In the genomic region with DNA sequence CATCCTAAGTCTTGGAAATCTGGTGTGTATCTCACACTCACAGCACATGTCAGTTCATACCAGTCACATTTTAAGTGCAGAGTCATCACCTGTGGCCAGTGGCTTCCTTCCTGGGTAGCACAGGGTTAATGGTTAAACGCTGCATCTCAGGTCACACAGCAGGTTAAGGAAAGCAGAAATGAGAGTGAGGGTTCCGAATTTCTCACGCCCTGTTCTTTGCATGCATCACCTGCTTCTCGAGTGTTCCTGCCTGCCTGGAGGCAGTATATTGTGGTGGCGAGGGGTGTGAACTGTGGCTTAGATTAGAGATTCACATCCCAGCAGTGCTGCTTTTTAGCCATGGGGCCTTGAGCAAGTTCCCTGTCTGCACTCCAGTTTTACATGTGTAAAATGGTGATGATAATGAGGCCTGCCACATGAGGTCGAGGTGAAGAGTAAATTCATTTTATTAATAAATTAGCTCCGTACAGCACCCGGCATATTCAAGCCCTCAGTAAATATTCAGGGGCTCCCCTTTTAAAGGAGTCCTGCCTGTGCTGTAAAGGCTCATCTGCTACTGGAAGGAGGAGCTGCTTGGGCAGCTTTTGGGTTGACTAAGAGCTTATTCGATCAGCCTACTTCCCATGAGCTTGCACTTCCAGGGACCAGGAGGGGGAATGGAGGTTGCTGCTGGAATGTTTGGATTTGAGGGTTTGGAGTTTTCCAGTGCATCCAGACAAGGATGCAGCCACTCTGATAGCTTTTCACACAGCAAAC, we compare ENCODE assay signal across 7 cellular contexts.
DNase-seq lines count a peak whose midpoint lies in the region; ATAC-seq lines count a peak whose summit lies in the region.

No MANE protein-coding gene starts in this region.

- no peak overlapping the region for H4K91ac ChIP-seq in neuronal stem cell (ENCODE audit: low read depth, low read length, poor library complexity)

- no peak overlapping the region for H3K27ac ChIP-seq in neuronal stem cell (replicated peaks; ENCODE audit: low read length)
- no peak overlapping the region for H3K27ac ChIP-seq in effector memory CD4-positive, alpha-beta T cell (ENCODE audit: insufficient read depth, low read length, poor library complexity, severe bottlenecking)

- no peak overlapping the region for H2BK15ac ChIP-seq in neuronal stem cell (ENCODE audit: low read length)

- peaks cover 0 to 69% of the 10 kb centered on the region in 2 donors for H3K36me3 ChIP-seq in neuronal stem cell (replicated peaks in 1 of 2; ENCODE audit: control insufficient read depth in 2 of 2, insufficient read depth in 2 of 2, low read length in 2 of 2)
- H3K36me3 ChIP-seq in effector memory CD4-positive, alpha-beta T cell (ENCODE audit: control insufficient read depth, insufficient read depth, low read length), result peaks cover 41% of the 10 kb centered on the region

- H2BK120ac ChIP-seq in neuronal stem cell (ENCODE audit: low read depth, low read length), result no peak overlapping the region

- no peaks in the 10 kb centered on the region for H3K27me3 Mint-ChIP-seq in T-helper 2 cell treated with Interferon-gamma antibody and Interleukin-4, amounts not matched to agents 5 μg/mL and 100 μg/mL, for 36 hours (ENCODE audit: low read depth)

- no peak overlapping the region for H2AFZ ChIP-seq in neuronal stem cell (ENCODE audit: low read length)

- ATAC-seq in GM19025 (IDR thresholded peaks at IDR 0.05; ENCODE audit: low read depth, unreplicated experiment) (peak; percentile 98), HG02759 (IDR thresholded peaks at IDR 0.05; ENCODE audit: unreplicated experiment) (peak; percentile 98)

- no peak overlapping the region for H3K9ac ChIP-seq in neuronal stem cell (ENCODE audit: low read depth, low read length, poor library complexity)

- H3K4me3 Mint-ChIP-seq in T-helper 2 cell treated with Interferon-gamma antibody and Interleukin-4, amounts not matched to agents 5 μg/mL and 100 μg/mL, for 36 hours, result no peak overlapping the region

- H3K14ac ChIP-seq in neuronal stem cell (ENCODE audit: low read length), result no peak overlapping the region

- no peak overlapping the region for H4K8ac ChIP-seq in neuronal stem cell (ENCODE audit: low read depth, low read length)

- peaks cover 0 to 3% of the 10 kb centered on the region in 2 donors for H3K4me1 ChIP-seq in neuronal stem cell (ENCODE audit: control insufficient read depth in 2 of 2, insufficient read depth in 1 of 2, low read depth in 1 of 2, low read length in 2 of 2)
- H3K4me1 ChIP-seq in effector memory CD4-positive, alpha-beta T cell (ENCODE audit: control insufficient read depth, insufficient read depth, low read length, poor library complexity, severe bottlenecking), result no peaks in the 10 kb centered on the region

- no peak overlapping the region for H3K4me2 ChIP-seq in neuronal stem cell (ENCODE audit: insufficient read depth, low read length, poor library complexity, severe bottlenecking)

- H2AK5ac ChIP-seq in neuronal stem cell (ENCODE audit: low read depth, low read length), result no peak overlapping the region

- no peak overlapping the region for H3K4ac ChIP-seq in neuronal stem cell (ENCODE audit: low read length)

- no peak overlapping the region for H3K4me3 ChIP-seq in neuronal stem cell (ENCODE audit: low read length in 2 of 2)
- no peak overlapping the region for H3K4me3 ChIP-seq in effector memory CD4-positive, alpha-beta T cell (ENCODE audit: insufficient read depth, low read depth, low read length, poor library complexity, severe bottlenecking)

- DNase-seq in NCI-H345 treated with DMSO at 0.1 percent for 48 hours (lab: John Stamatoyannopoulos, UW; ENCODE audit: unreplicated experiment), result peak; percentile 61
- DNase-seq in neuronal stem cell (ENCODE audit: low spot score), result no peak
- DNase-seq in T-helper 2 cell treated with Interferon-gamma antibody and Interleukin-4, amounts not matched to agents 5 μg/mL and 100 μg/mL, for 36 hours (ENCODE audit: low spot score), result no peak
- no peak for DNase-seq in DMS153 treated with DMSO at 0.1 percent for 48 hours (lab: John Stamatoyannopoulos, UW; ENCODE audit: unreplicated experiment)
- no peak for DNase-seq in effector memory CD4-positive, alpha-beta T cell

- no peak overlapping the region for H2BK5ac ChIP-seq in neuronal stem cell (ENCODE audit: low read length)

- H3K9me3 ChIP-seq in neuronal stem cell (replicated peaks in 1 of 2; ENCODE audit: control insufficient read depth in 2 of 2, insufficient read depth in 1 of 2, low read depth in 1 of 2, low read length in 2 of 2), result peaks cover 0 to 5% of the 10 kb centered on the region in 2 donors
- H3K9me3 ChIP-seq in effector memory CD4-positive, alpha-beta T cell (ENCODE audit: control insufficient read depth, low read length), result no peaks in the 10 kb centered on the region

- no peaks in the 10 kb centered on the region for H3K79me1 ChIP-seq in neuronal stem cell (ENCODE audit: low read depth, low read length)

- H3K36me3 Mint-ChIP-seq in T-helper 2 cell treated with Interferon-gamma antibody and Interleukin-4, amounts not matched to agents 5 μg/mL and 100 μg/mL, for 36 hours (ENCODE audit: low read depth), result peaks cover 45% of the 10 kb centered on the region

- H3K23ac ChIP-seq in neuronal stem cell (ENCODE audit: low read depth, low read length, poor library complexity), result peak overlapping the region; percentile 32

- WGBS in neuronal stem cell (ENCODE audit: extremely low coverage in 2 of 2, insufficient read length in 2 of 2, insufficient replicate concordance in 1 of 2), 2 donors, result no CpG with 5 or more reads among the region's 9 CpGs

- H3K9me3 Mint-ChIP-seq in T-helper 2 cell treated with Interferon-gamma antibody and Interleukin-4, amounts not matched to agents 5 μg/mL and 100 μg/mL, for 36 hours, result peaks cover 10% of the 10 kb centered on the region

- H3K27ac Mint-ChIP-seq in T-helper 2 cell treated with Interferon-gamma antibody and Interleukin-4, amounts not matched to agents 5 μg/mL and 100 μg/mL, for 36 hours, result no peak overlapping the region

- no peak overlapping the region for H3K18ac ChIP-seq in neuronal stem cell (ENCODE audit: low read length)

- H3K27me3 ChIP-seq in neuronal stem cell (ENCODE audit: control insufficient read depth in 3 of 3, insufficient read depth in 3 of 3, low read depth in 1 of 3, low read length in 3 of 3), result no peaks in the 10 kb centered on the region
- no peaks in the 10 kb centered on the region for H3K27me3 ChIP-seq in effector memory CD4-positive, alpha-beta T cell (replicated peaks; ENCODE audit: control insufficient read depth, insufficient read depth, low read length, poor library complexity, severe bottlenecking)

- H2BK12ac ChIP-seq in neuronal stem cell (ENCODE audit: low read length), result no peak overlapping the region

- H3K4me1 Mint-ChIP-seq in T-helper 2 cell treated with Interferon-gamma antibody and Interleukin-4, amounts not matched to agents 5 μg/mL and 100 μg/mL, for 36 hours (ENCODE audit: low read depth), result peaks cover 1% of the 10 kb centered on the region
